Comparison of ENCODE assay signal across 8 cellular contexts in the genomic region with DNA sequence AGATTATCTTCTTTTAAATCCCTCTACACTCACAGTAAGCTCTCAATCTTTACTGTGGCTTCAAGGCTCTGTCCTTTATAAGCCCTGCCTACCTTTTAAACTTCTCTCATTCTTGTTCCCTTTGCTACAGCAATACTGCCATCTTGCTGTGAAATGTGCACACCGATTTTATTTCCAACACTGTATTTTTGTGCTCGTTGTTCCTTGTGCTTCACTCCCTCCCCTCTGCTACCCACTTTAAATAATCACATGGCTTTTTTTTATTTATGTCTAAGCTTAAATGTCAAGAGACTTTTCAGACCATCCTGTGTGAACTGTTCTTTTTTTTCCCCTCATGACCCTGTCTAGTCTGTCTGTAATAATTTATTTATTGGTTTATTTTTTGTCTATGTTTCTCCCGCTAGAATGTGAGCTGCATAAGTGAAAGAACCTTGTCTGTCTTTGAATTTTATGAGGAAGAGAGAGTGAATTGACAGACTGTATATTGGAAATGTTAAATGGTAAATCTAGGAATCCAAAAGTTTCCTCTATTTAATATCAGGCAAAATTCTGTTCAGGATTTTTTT. TPM values are rescaled to one million over a fixed set of nuclear protein-coding genes. Genes with fewer than 3 reads are reported as not detected.
DNase-seq lines count a peak whose midpoint lies in the region; TF ChIP-seq lines count a peak whose summit lies in the region.

No MANE protein-coding gene starts in this region.

- no peaks in the 10 kb centered on the region for H3K27me3 Mint-ChIP-seq in Caco-2 (ENCODE audit: insufficient read depth, unreplicated experiment)

- intact Hi-C loops in Caco-2 (cut with micrococcal nuclease; ENCODE audit: unreplicated experiment) (loop anchor here (1.0 to 5.0 kb wide), 10 partner anchors 45 to 437 kb away; partner anchors contain the start of gene ABCD3), breast epithelium (cut with DNase I; ENCODE audit: low total_unique reads) (no loop called here), ovary (cut with DNase I) (no loop called here)

- WGBS in ovary, 3 donors = 75 to 88% (median 80%) methylated on average over 3 of the region's 3 CpGs

- H3K36me3 ChIP-seq in Caco-2 (ENCODE audit: control insufficient read depth, insufficient read depth, low read length) = no peaks in the 10 kb centered on the region
- no peaks in the 10 kb centered on the region for H3K36me3 ChIP-seq in breast epithelium
- H3K36me3 ChIP-seq in ovary = no peaks in the 10 kb centered on the region

- H3K4me1 ChIP-seq in Caco-2 (peaks cover 40% of the 10 kb centered on the region), breast epithelium (no peaks in the 10 kb centered on the region), ovary (ENCODE audit: insufficient read depth) (no peaks in the 10 kb centered on the region)

- peak overlapping the region; percentile 46 for H3K4me3 Mint-ChIP-seq in Caco-2 (ENCODE audit: unreplicated experiment)

- H3K4me1 Mint-ChIP-seq in Caco-2 (ENCODE audit: low read depth, unreplicated experiment) = peaks cover 29% of the 10 kb centered on the region

- H3K4me3 ChIP-seq in Caco-2 (ENCODE audit: low read depth, low read length) (no peak overlapping the region), breast epithelium (no peak overlapping the region), ovary (no peak overlapping the region)

- TF ChIP-seq EP300 in ovary (IDR thresholded peaks at IDR 0.05) = no peak

- TF ChIP-seq CTCF in Caco-2 (IDR thresholded peaks at IDR 0.05; ENCODE audit: insufficient read depth in 1 of 2, low read depth in 1 of 2, low read length in 1 of 2, severe bottlenecking in 1 of 2, unreplicated experiment in 1 of 2) = peak; percentile 41 to 49
- TF ChIP-seq CTCF in breast epithelium (IDR thresholded peaks at IDR 0.05) = peak; percentile 19 to 56 (median 49)
- no peak for TF ChIP-seq CTCF in ovary (IDR thresholded peaks at IDR 0.05)

- TF ChIP-seq POLR2A in breast epithelium (IDR thresholded peaks at IDR 0.05) (no peak), ovary (IDR thresholded peaks at IDR 0.05) (no peak)

- H3K27me3 ChIP-seq in Caco-2 (replicated peaks; ENCODE audit: control insufficient read depth, insufficient read depth, low read length) (no peaks in the 10 kb centered on the region), breast epithelium (no peaks in the 10 kb centered on the region), ovary (no peaks in the 10 kb centered on the region)

- H3K27ac Mint-ChIP-seq in Caco-2 (ENCODE audit: unreplicated experiment) = peak overlapping the region; percentile 82

- no TSS peak for BruUV-seq in Caco-2 (replicated peaks; lab: Mats Ljungman, UMichigan)

- no peaks in the 10 kb centered on the region for H3K9me3 Mint-ChIP-seq in Caco-2 (ENCODE audit: unreplicated experiment)

- DNase-seq in Caco-2 (peak; percentile 39 to 56), H4 (ENCODE audit: low spot score) (peak; percentile 25), NCI-H748 treated with DMSO at 0.1 percent for 48 hours (lab: John Stamatoyannopoulos, UW) (peak; percentile 2), breast epithelium (ENCODE audit: low spot score in 2 of 2) (no peak), left kidney (ENCODE audit: low read depth, low spot score) (peak; percentile 38), cerebellar nuclear complex (lab: John Stamatoyannopoulos, UW) (no peak), ovary (no peak)
- DNase-seq in NK-92 treated with Interleukin-12 subunit alpha and Interleukin-12 subunit beta, amount 100 ng/mL, for 24 hours (lab: John Stamatoyannopoulos, UW) = no peak

- POLR2A ChIA-PET in Caco-2 (lab: Charles Lee) = interaction anchor here (0.6 to 1.2 kb wide), 5 partner anchors 42 to 226 kb away, joined by 3 to 5 read pairs (median 3); partner anchors contain the start of gene ARHGAP29

- H3K36me3 Mint-ChIP-seq in Caco-2 (ENCODE audit: insufficient read depth, unreplicated experiment) = peaks cover 40% of the 10 kb centered on the region

- CTCF ChIA-PET in Caco-2 (lab: Charles Lee) = interaction anchor here (0.6 to 3.3 kb wide), 19 partner anchors 12 to 438 kb away, joined by 3 to 38 read pairs (median 4); partner anchors contain the start of gene ABCD3

- no peak overlapping the region for H3K27ac ChIP-seq in breast epithelium
- no peak overlapping the region for H3K27ac ChIP-seq in ovary

- H3K9me3 ChIP-seq in Caco-2 (no peaks in the 10 kb centered on the region), breast epithelium (no peaks in the 10 kb centered on the region), ovary (no peaks in the 10 kb centered on the region)

RNA-seq across cellular contexts. Expression of gene ABCD3, which starts 45.7 kb away (rescaled TPM):
- total RNA-seq in Caco-2 (2022) (93.4 and 94.4 TPM in 2 replicates), breast epithelium (10 to 100 TPM; 22.2 to 60.3 (median 36.1) TPM), ovary (10 to 100 TPM; 16.6 to 32.1 (median 25.7) TPM)
- total RNA-seq in H4 (2014; rRNA removed; shearing (Covaris generic)) = 35.7 and 45.1 TPM in 2 replicates
- polyA plus RNA-seq in ovary = 10 to 100 TPM; 10.7 to 14.8 TPM

Comparison
In these comparisons a context has a peak if more than half of its experiments do, and no peak if none do; other contexts are left out.
1. DNase-seq: peak in Caco-2 (2 of 2), H4 (single experiment), NCI-H748 treated with DMSO at 0.1 percent for 48 hours (single experiment) and left kidney (single experiment); none in breast epithelium (0 of 2), cerebellar nuclear complex (0 of 2), ovary (0 of 5) and NK-92 treated with Interleukin-12 subunit alpha and Interleukin-12 subunit beta, amount 100 ng/mL, for 24 hours (single experiment).
2. CTCF ChIP-seq: peak in Caco-2 (2 of 2) and breast epithelium (3 of 3); none in ovary (0 of 3).